Comparison of ENCODE assay signal across 8 cellular contexts in genomic region chr9:96418074-96418919, GRCh38. TPM values are rescaled to one million over a fixed set of nuclear protein-coding genes. Genes with fewer than 3 reads are reported as not detected.
DNase-seq lines count a peak whose midpoint lies in the region; ATAC-seq and TF ChIP-seq lines count a peak whose summit lies in the region.

Gene ZNF367 (minus strand): TSS chr9:96418370. CDS start chr9:96418032, 338 bp downstream.

- H3K4me3 ChIP-seq in GM08714 (ENCODE audit: low read length), result peak within 1 kb of the TSS; percentile 98
- peak within 1 kb of the TSS; percentile 82 for H3K4me3 ChIP-seq in SK-N-MC
- peak within 1 kb of the TSS; percentile 71 to 87 for H3K4me3 ChIP-seq in gastroesophageal sphincter

- H3K27me3 Mint-ChIP-seq in activated naive CD4-positive, alpha-beta T cell treated with anti-CD3 and anti-CD28 coated beads, Interleukin-2, amount 10 ng/mL, durations not matched to agents 7 days and 5 days, result no peaks in the 10 kb centered on the region

- no peak for TF ChIP-seq EP300 in gastroesophageal sphincter (IDR thresholded peaks at IDR 0.05)

- H3K36me3 ChIP-seq in SK-N-MC (ENCODE audit: insufficient read depth, low read length) (0 out of 2 replicates have a peak, but pooled peaks cover 3% of the 10 kb centered on the region), gastroesophageal sphincter (no peaks in the 10 kb centered on the region)

- H3K27ac ChIP-seq in SK-N-MC (peak within 1 kb of the TSS; percentile 89), gastroesophageal sphincter (peak within 1 kb of the TSS; percentile 89 to 100 (median 98)), temporal lobe (ENCODE audit: low read depth, low read length) (peak within 1 kb of the TSS; percentile 93)

- peak within 1 kb of the TSS; percentile 98 for H3K27ac Mint-ChIP-seq in activated naive CD4-positive, alpha-beta T cell treated with anti-CD3 and anti-CD28 coated beads, Interleukin-2, amount 10 ng/mL, durations not matched to agents 7 days and 5 days

- H3K4me1 Mint-ChIP-seq in activated naive CD4-positive, alpha-beta T cell treated with anti-CD3 and anti-CD28 coated beads, Interleukin-2, amount 10 ng/mL, durations not matched to agents 7 days and 5 days, result peaks cover 51% of the 10 kb centered on the region

- CTCF ChIA-PET in activated naive CD4-positive, alpha-beta T cell treated with anti-CD3 and anti-CD28 coated beads, Interleukin-2, amount 10 ng/mL, durations not matched to agents 7 days and 5 days (lab: Charles Lee), result no interaction called here

- peak; percentile 66 for ATAC-seq in HG02588 (IDR thresholded peaks at IDR 0.05; ENCODE audit: unreplicated experiment)
- ATAC-seq in gastroesophageal sphincter, result peak; percentile 94

- peak within 1 kb of the TSS; percentile 94 for H3K9ac ChIP-seq in SK-N-MC (ENCODE audit: insufficient read length)

- peak; percentile 92 for DNase-seq in NCI-H1048 (lab: John Stamatoyannopoulos, UW)
- peak; percentile 73 for DNase-seq in SK-N-MC (ENCODE audit: low read depth, low spot score)
- peak; percentile 98 for DNase-seq in activated naive CD4-positive, alpha-beta T cell treated with anti-CD3 and anti-CD28 coated beads, Interleukin-2, amount 10 ng/mL, durations not matched to agents 7 days and 5 days
- DNase-seq in occipital lobe (lab: John Stamatoyannopoulos, UW), result peak; percentile 95

- no peaks in the 10 kb centered on the region for H3K9me3 Mint-ChIP-seq in activated naive CD4-positive, alpha-beta T cell treated with anti-CD3 and anti-CD28 coated beads, Interleukin-2, amount 10 ng/mL, durations not matched to agents 7 days and 5 days

- peaks cover 2 to 37% (median 25%) of the 10 kb centered on the region in 3 donors for H3K4me1 ChIP-seq in gastroesophageal sphincter

- H3K27me3 ChIP-seq in gastroesophageal sphincter, result no peaks in the 10 kb centered on the region

- peaks cover 10% of the 10 kb centered on the region for H3K36me3 Mint-ChIP-seq in activated naive CD4-positive, alpha-beta T cell treated with anti-CD3 and anti-CD28 coated beads, Interleukin-2, amount 10 ng/mL, durations not matched to agents 7 days and 5 days

- WGBS in gastroesophageal sphincter (ENCODE audit: low coverage in 1 of 2), 2 donors, result no CpG with 5 or more reads among the region's 100 CpGs

- TF ChIP-seq POLR2A in gastroesophageal sphincter (IDR thresholded peaks at IDR 0.05), result peak; percentile 23 to 28

- H3K9me3 ChIP-seq in SK-N-MC (ENCODE audit: low read depth, low read length) (no peaks in the 10 kb centered on the region), gastroesophageal sphincter (no peaks in the 10 kb centered on the region)

- peak within 1 kb of the TSS; percentile 83 for H3K4me3 Mint-ChIP-seq in activated naive CD4-positive, alpha-beta T cell treated with anti-CD3 and anti-CD28 coated beads, Interleukin-2, amount 10 ng/mL, durations not matched to agents 7 days and 5 days

- TF ChIP-seq CTCF in gastroesophageal sphincter (IDR thresholded peaks at IDR 0.05), result no peak

RNA-seq across cellular contexts. Expression of gene ZNF367, which starts in this region (rescaled TPM):
- 1 to 10 TPM; 1.4 to 3.7 (median 2.5) TPM for total RNA-seq in gastroesophageal sphincter
- total RNA-seq in occipital lobe, result 3.3 TPM
- total RNA-seq in temporal lobe, result 2.7 TPM

Comparison
In these comparisons a context has a peak if more than half of its experiments do, and no peak if none do; other contexts are left out.
1. Peak in every context shown above with its lines: DNase-seq, ATAC-seq, H3K4me3 ChIP-seq and H3K27ac ChIP-seq.